10 cellular contexts compared by ENCODE assay signal in genomic region chr17:68910256-68910705, GRCh38. TPM values are rescaled to one million over a fixed set of nuclear protein-coding genes. Genes with fewer than 3 reads are reported as not detected.
DNase-seq lines count a peak whose midpoint lies in the region; ATAC-seq and TF ChIP-seq lines count a peak whose summit lies in the region.
"Had no signal": no experiment of that assay in that cellular context is flagged by ENCODE, and none has a peak within 500 bp of the region (broad histone marks: within the 10 kb centered on the region; RNA-seq: fewer than 3 reads in every experiment).

No MANE protein-coding gene starts in this region.

- peak overlapping the region; percentile 72 for H3K4me2 ChIP-seq in osteoblast (ENCODE audit: insufficient read depth, low read length)

- H3K4me3 ChIP-seq in heart left ventricle (no peak overlapping the region), osteoblast (ENCODE audit: insufficient read depth, low read length) (no peak overlapping the region)
- no peak overlapping the region for H3K4me3 ChIP-seq in CD4-positive, alpha-beta memory T cell (ENCODE audit: low read length in 2 of 2)

- H3K27ac Mint-ChIP-seq in CD4-positive, alpha-beta memory T cell, result no peak overlapping the region
- no peak overlapping the region for H3K27ac Mint-ChIP-seq in effector memory CD8-positive, alpha-beta T cell

- H3K9me3 ChIP-seq in heart left ventricle (peaks cover 0 to 18% (median 0%) of the 10 kb centered on the region in 12 donors), osteoblast (ENCODE audit: low read depth, low read length) (no peaks in the 10 kb centered on the region)
- no peaks in the 10 kb centered on the region for H3K9me3 ChIP-seq in CD4-positive, alpha-beta memory T cell (ENCODE audit: control insufficient read depth in 1 of 2, low read length in 2 of 2)

- H4K20me1 ChIP-seq in osteoblast (ENCODE audit: insufficient read depth, low read length), result no peaks in the 10 kb centered on the region

- 30 to 50% (median 35%) methylated on average over 4 to 5 of the region's 5 CpGs for WGBS in heart left ventricle, 4 donors

- no peaks in the 10 kb centered on the region for H3K36me3 Mint-ChIP-seq in CD4-positive, alpha-beta memory T cell
- peaks cover 3% of the 10 kb centered on the region for H3K36me3 Mint-ChIP-seq in effector memory CD8-positive, alpha-beta T cell (ENCODE audit: insufficient read depth)

- intact Hi-C loops in heart left ventricle (cut with DNase I), result loop anchor here in 3 of 10 donors (5.0 to 10.0 kb wide), 3 partner anchors 133 to 335 kb away; no protein-coding TSS in a partner anchor
- intact Hi-C loops in CD4-positive, alpha-beta memory T cell (cut with micrococcal nuclease), result no loop called here

- no peaks in the 10 kb centered on the region for H3K27me3 ChIP-seq in heart left ventricle
- no peaks in the 10 kb centered on the region for H3K27me3 ChIP-seq in osteoblast (ENCODE audit: insufficient read depth, low read length)
- H3K27me3 ChIP-seq in CD4-positive, alpha-beta memory T cell (ENCODE audit: insufficient read depth, low read length), result no peaks in the 10 kb centered on the region

- no peaks in the 10 kb centered on the region for H3K4me1 Mint-ChIP-seq in CD4-positive, alpha-beta memory T cell
- H3K4me1 Mint-ChIP-seq in effector memory CD8-positive, alpha-beta T cell (ENCODE audit: low read depth in 2 of 2), result no peaks in the 10 kb centered on the region

- no peak for TF ChIP-seq POLR2A in heart left ventricle (IDR thresholded peaks at IDR 0.05)

- H3K27ac ChIP-seq in heart left ventricle, result peak overlapping the region; percentile 13 to 86 (median 56)
- peak overlapping the region; percentile 80 for H3K27ac ChIP-seq in osteoblast (ENCODE audit: low read depth, low read length)
- no peak overlapping the region for H3K27ac ChIP-seq in CD4-positive, alpha-beta memory T cell (ENCODE audit: low read depth, low read length)

- no peak for TF ChIP-seq CTCF in heart left ventricle (IDR thresholded peaks at IDR 0.05)
- TF ChIP-seq CTCF in osteoblast (IDR thresholded peaks at IDR 0.05; ENCODE audit: extremely low read depth, low read depth, low read length), result no peak

- POLR2A ChIA-PET in CD4-positive, alpha-beta memory T cell (lab: Charles Lee; ENCODE audit: partially characterized antibody), result no interaction called here

- H3K4me1 ChIP-seq in heart left ventricle, result peaks cover 0 to 32% (median 14%) of the 10 kb centered on the region in 12 donors
- H3K4me1 ChIP-seq in osteoblast (ENCODE audit: insufficient read depth, low read length), result peaks cover 26% of the 10 kb centered on the region
- H3K4me1 ChIP-seq in CD4-positive, alpha-beta memory T cell (ENCODE audit: insufficient read depth, low read length), result no peaks in the 10 kb centered on the region

- H3K27me3 Mint-ChIP-seq in CD4-positive, alpha-beta memory T cell, result peaks cover 0 to 2% of the 10 kb centered on the region in 2 donors
- peaks cover 18 to 19% of the 10 kb centered on the region in 2 donors for H3K27me3 Mint-ChIP-seq in effector memory CD8-positive, alpha-beta T cell

- H3K36me3 ChIP-seq in heart left ventricle (peaks cover 0 to 81% (median 18%) of the 10 kb centered on the region in 9 donors), osteoblast (ENCODE audit: insufficient read depth, low read length) (no peaks in the 10 kb centered on the region)
- no peaks in the 10 kb centered on the region for H3K36me3 ChIP-seq in CD4-positive, alpha-beta memory T cell (ENCODE audit: insufficient read depth, low read length)

- CTCF ChIA-PET in CD4-positive, alpha-beta memory T cell (lab: Charles Lee; ENCODE audit: partially characterized antibody), result no interaction called here

- DNase-seq in HCEC 1CT, result peak; percentile 62
- DNase-seq in amygdala (lab: John Stamatoyannopoulos, UW), result peak in 53 of 56 donors; percentile 3 to 84 (median 54)
- peak in 2 of 5 donors; percentile 27 to 55 for DNase-seq in heart left ventricle
- no peak for DNase-seq in osteoblast (ENCODE audit: insufficient read length, low spot score, missing footprints)
- DNase-seq in CD4-positive, alpha-beta memory T cell, result no peak
- DNase-seq in NCI-H2196 (lab: John Stamatoyannopoulos, UW; ENCODE audit: unreplicated experiment), result no peak
- no peak for DNase-seq in cerebellar nuclear complex (lab: John Stamatoyannopoulos, UW)
- no peak for DNase-seq in effector memory CD8-positive, alpha-beta T cell
- DNase-seq: NCI-H226 had no signal

- ATAC-seq in heart left ventricle, result peak in 3 of 4 donors; percentile 42 to 59 (median 48)
- ATAC-seq in effector memory CD8-positive, alpha-beta T cell (replicated peaks), result no peak
- ATAC-seq: left colon had no signal

- H2AFZ ChIP-seq in osteoblast (ENCODE audit: low read length), result peak overlapping the region; percentile 76

- H3K4me3 Mint-ChIP-seq in CD4-positive, alpha-beta memory T cell, result no peak overlapping the region
- no peak overlapping the region for H3K4me3 Mint-ChIP-seq in effector memory CD8-positive, alpha-beta T cell

- H3K79me2 ChIP-seq in osteoblast (ENCODE audit: insufficient read depth, low read length), result no peaks in the 10 kb centered on the region

- peaks cover 0 to 10% (median 2%) of the 10 kb centered on the region in 8 donors for H3K9me3 Mint-ChIP-seq in CD4-positive, alpha-beta memory T cell
- H3K9me3 Mint-ChIP-seq in effector memory CD8-positive, alpha-beta T cell, result no peaks in the 10 kb centered on the region

RNA-seq across cellular contexts. Expression of gene ABCA8, which starts 44.9 kb away (rescaled TPM):
- total RNA-seq in heart left ventricle, result 10 to 100 TPM; 24.7 to 71.0 (median 44.7) TPM
- polyA plus RNA-seq in heart left ventricle, result 10 to 100 TPM; 13.4 to 22.6 TPM
- total RNA-seq in osteoblast, result 29.2 and 36.2 TPM in 2 replicates
- not detected for total RNA-seq in CD4-positive, alpha-beta memory T cell
- not detected for polyA plus RNA-seq in CD4-positive, alpha-beta memory T cell

Comparison
In these comparisons a context has a peak if more than half of its experiments do, and no peak if none do; other contexts are left out.
1. DNase-seq: peak in HCEC 1CT (single experiment) and amygdala (53 of 56); none in osteoblast (single experiment), CD4-positive, alpha-beta memory T cell (0 of 5), NCI-H2196 (single experiment), cerebellar nuclear complex (0 of 2) and effector memory CD8-positive, alpha-beta T cell (0 of 3).
2. RNA of gene ABCA8, which starts 44.9 kb away (total RNA-seq): 24.7 to 71.0 TPM in heart left ventricle and 29.2 to 36.2 TPM in osteoblast; not detected in CD4-positive, alpha-beta memory T cell; every median in the first group is over 10 times any median in the second.